1 cellular context compared by ENCODE assay signal in genomic region chr21:35565204-35565611, GRCh38.
A peak's percentile ranks its signal among the peaks of the same experiment; 100 is the strongest.
TF ChIP-seq lines count a peak whose summit lies in the region.

No MANE protein-coding gene starts in this region.

TF ChIP-seq in K562, 482 proteins besides CTCF, POLR2A, EP300 and RAD21 (continued from another document and continues in another):
- TF ChIP-seq, protein P1, sequence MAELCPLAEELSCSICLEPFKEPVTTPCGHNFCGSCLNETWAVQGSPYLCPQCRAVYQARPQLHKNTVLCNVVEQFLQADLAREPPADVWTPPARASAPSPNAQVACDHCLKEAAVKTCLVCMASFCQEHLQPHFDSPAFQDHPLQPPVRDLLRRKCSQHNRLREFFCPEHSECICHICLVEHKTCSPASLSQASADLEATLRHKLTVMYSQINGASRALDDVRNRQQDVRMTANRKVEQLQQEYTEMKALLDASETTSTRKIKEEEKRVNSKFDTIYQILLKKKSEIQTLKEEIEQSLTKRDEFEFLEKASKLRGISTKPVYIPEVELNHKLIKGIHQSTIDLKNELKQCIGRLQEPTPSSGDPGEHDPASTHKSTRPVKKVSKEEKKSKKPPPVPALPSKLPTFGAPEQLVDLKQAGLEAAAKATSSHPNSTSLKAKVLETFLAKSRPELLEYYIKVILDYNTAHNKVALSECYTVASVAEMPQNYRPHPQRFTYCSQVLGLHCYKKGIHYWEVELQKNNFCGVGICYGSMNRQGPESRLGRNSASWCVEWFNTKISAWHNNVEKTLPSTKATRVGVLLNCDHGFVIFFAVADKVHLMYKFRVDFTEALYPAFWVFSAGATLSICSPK (IDR thresholded peaks at IDR 0.05; ENCODE audit: borderline replicate concordance): no peak
- no peak for TF ChIP-seq FUS (optimal IDR thresholded peaks at IDR 0.05; ENCODE audit: low read depth, low read length)
- 0 out of 2 replicates have a peak, but pooled peaks have one; percentile 12 for TF ChIP-seq PTRF (tag; IDR thresholded peaks at IDR 0.05)
- no peak for TF ChIP-seq NFATC3 (IDR thresholded peaks at IDR 0.05)
- no peak for TF ChIP-seq SNRNP70 (optimal IDR thresholded peaks at IDR 0.05; ENCODE audit: low read depth, low read length)
- no peak for TF ChIP-seq ZNF224 (CRISPR knock-in tag; IDR thresholded peaks at IDR 0.05)
- TF ChIP-seq ZNF668 (CRISPR knock-in tag; IDR thresholded peaks at IDR 0.05): no peak
- no peak for TF ChIP-seq CLOCK (CRISPR knock-in tag; IDR thresholded peaks at IDR 0.05; ENCODE audit: borderline replicate concordance)
- TF ChIP-seq ZNF277 (CRISPR knock-in tag; IDR thresholded peaks at IDR 0.05; ENCODE audit: borderline replicate concordance): no peak
- TF ChIP-seq ASH1L (IDR thresholded peaks at IDR 0.05; ENCODE audit: borderline replicate concordance, low read depth, partially characterized antibody): no peak
- no peak for TF ChIP-seq ZNF512 (tag; IDR thresholded peaks at IDR 0.05)
- peak; percentile 23; the same call in 1 of the 2 replicates for TF ChIP-seq VEZF1 (CRISPR knock-in tag; IDR thresholded peaks at IDR 0.05)
- TF ChIP-seq CBX5 (IDR thresholded peaks at IDR 0.05; ENCODE audit: borderline replicate concordance, low read depth): no peak
- no peak for TF ChIP-seq PHB2 (IDR thresholded peaks at IDR 0.05; ENCODE audit: low read depth)
- TF ChIP-seq, protein P2, sequence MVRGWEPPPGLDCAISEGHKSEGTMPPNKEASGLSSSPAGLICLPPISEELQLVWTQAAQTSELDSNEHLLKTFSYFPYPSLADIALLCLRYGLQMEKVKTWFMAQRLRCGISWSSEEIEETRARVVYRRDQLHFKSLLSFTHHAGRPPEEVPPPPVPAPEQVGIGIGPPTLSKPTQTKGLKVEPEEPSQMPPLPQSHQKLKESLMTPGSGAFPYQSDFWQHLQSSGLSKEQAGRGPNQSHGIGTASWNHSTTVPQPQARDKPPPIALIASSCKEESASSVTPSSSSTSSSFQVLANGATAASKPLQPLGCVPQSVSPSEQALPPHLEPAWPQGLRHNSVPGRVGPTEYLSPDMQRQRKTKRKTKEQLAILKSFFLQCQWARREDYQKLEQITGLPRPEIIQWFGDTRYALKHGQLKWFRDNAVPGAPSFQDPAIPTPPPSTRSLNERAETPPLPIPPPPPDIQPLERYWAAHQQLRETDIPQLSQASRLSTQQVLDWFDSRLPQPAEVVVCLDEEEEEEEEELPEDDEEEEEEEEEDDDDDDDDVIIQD (CRISPR knock-in tag; IDR thresholded peaks at IDR 0.05): no peak
- no peak for TF ChIP-seq TEAD1 (CRISPR knock-in tag; IDR thresholded peaks at IDR 0.05)
- TF ChIP-seq KDM2B (CRISPR knock-in tag; IDR thresholded peaks at IDR 0.05): no peak
- TF ChIP-seq, protein P3, sequence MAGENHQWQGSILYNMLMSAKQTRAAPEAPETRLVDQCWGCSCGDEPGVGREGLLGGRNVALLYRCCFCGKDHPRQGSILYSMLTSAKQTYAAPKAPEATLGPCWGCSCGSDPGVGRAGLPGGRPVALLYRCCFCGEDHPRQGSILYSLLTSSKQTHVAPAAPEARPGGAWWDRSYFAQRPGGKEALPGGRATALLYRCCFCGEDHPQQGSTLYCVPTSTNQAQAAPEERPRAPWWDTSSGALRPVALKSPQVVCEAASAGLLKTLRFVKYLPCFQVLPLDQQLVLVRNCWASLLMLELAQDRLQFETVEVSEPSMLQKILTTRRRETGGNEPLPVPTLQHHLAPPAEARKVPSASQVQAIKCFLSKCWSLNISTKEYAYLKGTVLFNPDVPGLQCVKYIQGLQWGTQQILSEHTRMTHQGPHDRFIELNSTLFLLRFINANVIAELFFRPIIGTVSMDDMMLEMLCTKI (IDR thresholded peaks at IDR 0.05; ENCODE audit: partially characterized antibody): no peak
- TF ChIP-seq TFAM (CRISPR knock-in tag; conservative IDR thresholded peaks at IDR 0.05): no peak
- TF ChIP-seq ZNF134 (CRISPR knock-in tag; conservative IDR thresholded peaks at IDR 0.05): no peak
- TF ChIP-seq, protein P4, sequence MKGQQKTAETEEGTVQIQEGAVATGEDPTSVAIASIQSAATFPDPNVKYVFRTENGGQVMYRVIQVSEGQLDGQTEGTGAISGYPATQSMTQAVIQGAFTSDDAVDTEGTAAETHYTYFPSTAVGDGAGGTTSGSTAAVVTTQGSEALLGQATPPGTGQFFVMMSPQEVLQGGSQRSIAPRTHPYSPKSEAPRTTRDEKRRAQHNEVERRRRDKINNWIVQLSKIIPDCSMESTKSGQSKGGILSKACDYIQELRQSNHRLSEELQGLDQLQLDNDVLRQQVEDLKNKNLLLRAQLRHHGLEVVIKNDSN (CRISPR knock-in tag; IDR thresholded peaks at IDR 0.05): no peak
- TF ChIP-seq NR1H2 (CRISPR knock-in tag; IDR thresholded peaks at IDR 0.05): no peak
- peak; percentile 72; the same call in 1 of the 2 replicates for TF ChIP-seq ZNF584 (CRISPR knock-in tag; IDR thresholded peaks at IDR 0.05; ENCODE audit: low read depth)
- no peak for TF ChIP-seq ATF1 (CRISPR knock-in tag; IDR thresholded peaks at IDR 0.05)
- TF ChIP-seq ATF1 (tag; IDR thresholded peaks at IDR 0.05): no peak
- 0 out of 4 replicates have a peak, but pooled peaks of 1 of the 2 experiments have one; percentile 21 for TF ChIP-seq RCOR1 (IDR thresholded peaks at IDR 0.05; ENCODE audit: borderline replicate concordance in 1 of 2, low read depth in 2 of 2, low read length in 2 of 2)
- TF ChIP-seq MTA2 (IDR thresholded peaks at IDR 0.05; ENCODE audit: low read depth): no peak; the same call in 1 of the 2 replicates
- TF ChIP-seq, protein P5, sequence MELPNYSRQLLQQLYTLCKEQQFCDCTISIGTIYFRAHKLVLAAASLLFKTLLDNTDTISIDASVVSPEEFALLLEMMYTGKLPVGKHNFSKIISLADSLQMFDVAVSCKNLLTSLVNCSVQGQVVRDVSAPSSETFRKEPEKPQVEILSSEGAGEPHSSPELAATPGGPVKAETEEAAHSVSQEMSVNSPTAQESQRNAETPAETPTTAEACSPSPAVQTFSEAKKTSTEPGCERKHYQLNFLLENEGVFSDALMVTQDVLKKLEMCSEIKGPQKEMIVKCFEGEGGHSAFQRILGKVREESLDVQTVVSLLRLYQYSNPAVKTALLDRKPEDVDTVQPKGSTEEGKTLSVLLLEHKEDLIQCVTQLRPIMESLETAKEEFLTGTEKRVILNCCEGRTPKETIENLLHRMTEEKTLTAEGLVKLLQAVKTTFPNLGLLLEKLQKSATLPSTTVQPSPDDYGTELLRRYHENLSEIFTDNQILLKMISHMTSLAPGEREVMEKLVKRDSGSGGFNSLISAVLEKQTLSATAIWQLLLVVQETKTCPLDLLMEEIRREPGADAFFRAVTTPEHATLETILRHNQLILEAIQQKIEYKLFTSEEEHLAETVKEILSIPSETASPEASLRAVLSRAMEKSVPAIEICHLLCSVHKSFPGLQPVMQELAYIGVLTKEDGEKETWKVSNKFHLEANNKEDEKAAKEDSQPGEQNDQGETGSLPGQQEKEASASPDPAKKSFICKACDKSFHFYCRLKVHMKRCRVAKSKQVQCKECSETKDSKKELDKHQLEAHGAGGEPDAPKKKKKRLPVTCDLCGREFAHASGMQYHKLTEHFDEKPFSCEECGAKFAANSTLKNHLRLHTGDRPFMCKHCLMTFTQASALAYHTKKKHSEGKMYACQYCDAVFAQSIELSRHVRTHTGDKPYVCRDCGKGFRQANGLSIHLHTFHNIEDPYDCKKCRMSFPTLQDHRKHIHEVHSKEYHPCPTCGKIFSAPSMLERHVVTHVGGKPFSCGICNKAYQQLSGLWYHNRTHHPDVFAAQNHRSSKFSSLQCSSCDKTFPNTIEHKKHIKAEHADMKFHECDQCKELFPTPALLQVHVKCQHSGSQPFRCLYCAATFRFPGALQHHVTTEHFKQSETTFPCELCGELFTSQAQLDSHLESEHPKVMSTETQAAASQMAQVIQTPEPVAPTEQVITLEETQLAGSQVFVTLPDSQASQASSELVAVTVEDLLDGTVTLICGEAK (IDR thresholded peaks at IDR 0.05): no peak
- TF ChIP-seq, protein P5 (CRISPR knock-in tag; IDR thresholded peaks at IDR 0.05): no peak
- TF ChIP-seq MAZ (CRISPR knock-in tag; conservative IDR thresholded peaks at IDR 0.05 in 1 of 2, IDR thresholded peaks at IDR 0.05 in 1 of 2): peak in 1 of 2 experiments; percentile 59; a peak in 1 of 4 replicates
- no peak for TF ChIP-seq ZNF217 (CRISPR knock-in tag; IDR thresholded peaks at IDR 0.05)
- no peak for TF ChIP-seq HIVEP1 (CRISPR knock-in tag; IDR thresholded peaks at IDR 0.05)
- TF ChIP-seq ZNF699 (CRISPR knock-in tag; IDR thresholded peaks at IDR 0.05; ENCODE audit: insufficient replicate concordance): no peak
- TF ChIP-seq MBD2 (IDR thresholded peaks at IDR 0.05; ENCODE audit: borderline replicate concordance, low read depth): no peak
- TF ChIP-seq ZKSCAN1 (IDR thresholded peaks at IDR 0.05; ENCODE audit: low read depth, low read length): no peak
- TF ChIP-seq ZNF561 (CRISPR knock-in tag; conservative IDR thresholded peaks at IDR 0.05): no peak
- no peak for TF ChIP-seq POLR2H (tag; IDR thresholded peaks at IDR 0.05; ENCODE audit: low read depth)
- peak; percentile 71; the same call in 1 of the 2 replicates for TF ChIP-seq JUN (IDR thresholded peaks at IDR 0.05; ENCODE audit: borderline replicate concordance, low read depth, low read length)
- TF ChIP-seq JUN (CRISPR knock-in tag; IDR thresholded peaks at IDR 0.05; ENCODE audit: borderline replicate concordance): peak; percentile 65; the same call in 1 of the 2 replicates
- no peak for TF ChIP-seq KDM5B (IDR thresholded peaks at IDR 0.05; ENCODE audit: insufficient replicate concordance, low read depth, low read length)
- no peak for TF ChIP-seq ZNF143 (CRISPR knock-in tag; IDR thresholded peaks at IDR 0.05)
